ENCODE assay signal across 14 cellular contexts in the genomic region with DNA sequence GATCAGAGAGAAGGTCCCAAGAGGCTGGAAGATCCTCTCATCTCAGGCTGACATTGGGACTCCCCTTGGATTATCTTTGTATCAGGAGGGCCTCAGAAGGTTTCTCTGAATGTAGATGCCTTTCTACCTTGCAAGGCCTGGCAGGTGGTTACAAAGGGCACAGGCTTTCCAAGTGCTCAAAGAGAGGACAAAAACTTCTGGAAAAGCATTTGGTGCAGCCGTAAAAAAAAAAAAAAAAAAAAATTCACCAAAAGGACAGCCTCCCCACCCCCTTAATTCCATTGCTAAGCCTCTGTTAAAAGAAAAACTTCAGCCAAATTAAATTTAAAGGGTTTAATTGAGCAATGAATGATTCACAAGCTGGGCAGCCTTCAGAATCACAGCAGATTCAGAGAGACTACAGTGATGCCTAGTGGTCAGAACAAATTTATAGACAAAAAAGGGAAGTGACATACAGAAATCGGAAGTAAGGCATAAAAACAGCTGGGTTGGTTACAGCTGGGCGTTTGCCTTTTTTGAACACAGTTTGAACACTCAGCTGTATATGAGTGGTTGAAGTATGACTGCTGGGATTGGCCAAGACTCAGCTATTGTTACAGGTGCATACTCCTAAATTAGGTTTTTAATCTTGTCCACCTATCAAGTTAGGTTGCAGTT. TPM values are rescaled to one million over a fixed set of nuclear protein-coding genes. Genes with fewer than 3 reads are reported as not detected.
DNase-seq lines count a peak whose midpoint lies in the region; ATAC-seq and TF ChIP-seq lines count a peak whose summit lies in the region.
"Had no signal": no experiment of that assay in that cellular context is flagged by ENCODE, and none has a peak within 500 bp of the region (broad histone marks: within the 10 kb centered on the region; RNA-seq: fewer than 3 reads in every experiment).

No MANE protein-coding gene starts in this region.

- H3K4me1 ChIP-seq in CD8-positive, alpha-beta memory T cell (ENCODE audit: insufficient read depth, low read length): peaks cover 4% of the 10 kb centered on the region

- DNase-seq in CD8-positive, alpha-beta memory T cell: no peak
- DNase-seq in Kasumi-1 (lab: John Stamatoyannopoulos, UW) (peak; percentile 67 to 70), coronary artery (ENCODE audit: low spot score) (peak; percentile 12), ecto neural progenitor cell (ENCODE audit: low spot score) (no peak), C1 segment of cervical spinal cord (lab: John Stamatoyannopoulos, UW) (no peak)
- no peak for DNase-seq in stimulated activated CD4-positive, alpha-beta T cell treated with anti-CD3 and anti-CD28 coated beads, Interleukin-2, amount 100 ng/mL, for 48 hours
- DNase-seq: activated T-cell treated with anti-CD3 and anti-CD28 coated beads, Interleukin-2, amount 50 U/mL, for 72 hours; foreskin melanocyte; NCI-H187 had no signal

- H3K36me3 Mint-ChIP-seq in CD8-positive, alpha-beta memory T cell: peaks cover 0 to 13% (median 4%) of the 10 kb centered on the region in 3 donors

- peaks cover 11 to 23% (median 19%) of the 10 kb centered on the region in 5 donors for H3K9me3 Mint-ChIP-seq in CD8-positive, alpha-beta memory T cell

- TF ChIP-seq CTCF in coronary artery (IDR thresholded peaks at IDR 0.05): no peak

- CTCF ChIA-PET in CD8-positive, alpha-beta memory T cell (lab: Charles Lee): no interaction called here

- H3K27ac ChIP-seq in CD8-positive, alpha-beta memory T cell (ENCODE audit: low read depth, low read length): peak overlapping the region; percentile 58
- peak overlapping the region in 1 of 2 donors; percentile 58 for H3K27ac ChIP-seq in coronary artery
- H3K27ac ChIP-seq: C4-2B, cardiac muscle cell had no signal

- peak; percentile 81 for ATAC-seq in GM21576 (IDR thresholded peaks at IDR 0.05; ENCODE audit: unreplicated experiment)
- no peak for ATAC-seq in SK-N-SH treated with all-trans-retinoic acid at 6 μM for 48 hours
- ATAC-seq: activated T-cell treated with anti-CD3 and anti-CD28 coated beads, Interleukin-2, amount 50 U/mL, for 72 hours had no signal

- no peak overlapping the region for H3K4me3 Mint-ChIP-seq in CD8-positive, alpha-beta memory T cell
- H3K4me3 Mint-ChIP-seq: activated T-cell treated with anti-CD3 and anti-CD28 coated beads, Interleukin-2, amount 50 U/mL, for 72 hours; T-helper 1 cell treated with Interleukin-12 subunit alpha and Interleukin-12 subunit beta and Interleukin-4 antibody, amounts not matched to agents 30 μg/mL and 1 μg/mL, for 36 hours had no signal

- H3K36me3 ChIP-seq in CD8-positive, alpha-beta memory T cell (ENCODE audit: insufficient read depth, low read length): no peaks in the 10 kb centered on the region
- H3K36me3 ChIP-seq: cardiac muscle cell had no signal

- H3K27me3 Mint-ChIP-seq in CD8-positive, alpha-beta memory T cell: no peaks in the 10 kb centered on the region

- POLR2A ChIA-PET in CD8-positive, alpha-beta memory T cell (lab: Charles Lee): no interaction called here

- H3K4me1 Mint-ChIP-seq in CD8-positive, alpha-beta memory T cell: no peaks in the 10 kb centered on the region

- H3K9me3 ChIP-seq in CD8-positive, alpha-beta memory T cell (ENCODE audit: low read length): no peaks in the 10 kb centered on the region

- no peak overlapping the region for H3K4me3 ChIP-seq in CD8-positive, alpha-beta memory T cell (ENCODE audit: low read length)
- no peak overlapping the region for H3K4me3 ChIP-seq in coronary artery
- H3K4me3 ChIP-seq: cardiac muscle cell had no signal

- no peak overlapping the region for H3K27ac Mint-ChIP-seq in CD8-positive, alpha-beta memory T cell
- H3K27ac Mint-ChIP-seq: activated T-cell treated with anti-CD3 and anti-CD28 coated beads, Interleukin-2, amount 50 U/mL, for 72 hours; T-helper 1 cell treated with Interleukin-12 subunit alpha and Interleukin-12 subunit beta and Interleukin-4 antibody, amounts not matched to agents 30 μg/mL and 1 μg/mL, for 36 hours had no signal

- no peaks in the 10 kb centered on the region for H3K27me3 ChIP-seq in CD8-positive, alpha-beta memory T cell (ENCODE audit: insufficient read depth, low read length, poor library complexity, severe bottlenecking)
- H3K27me3 ChIP-seq: cardiac muscle cell had no signal

TF ChIP-seq in SK-N-SH treated with all-trans-retinoic acid at 6 μM for 48 hours, 23 proteins besides CTCF, POLR2A, EP300 and RAD21:
- TF ChIP-seq PPARA (CRISPR knock-in tag; IDR thresholded peaks at IDR 0.05; ENCODE audit: borderline replicate concordance): no peak
- no peak for TF ChIP-seq OSR1 (CRISPR knock-in tag; IDR thresholded peaks at IDR 0.05)
- TF ChIP-seq, protein P1, sequence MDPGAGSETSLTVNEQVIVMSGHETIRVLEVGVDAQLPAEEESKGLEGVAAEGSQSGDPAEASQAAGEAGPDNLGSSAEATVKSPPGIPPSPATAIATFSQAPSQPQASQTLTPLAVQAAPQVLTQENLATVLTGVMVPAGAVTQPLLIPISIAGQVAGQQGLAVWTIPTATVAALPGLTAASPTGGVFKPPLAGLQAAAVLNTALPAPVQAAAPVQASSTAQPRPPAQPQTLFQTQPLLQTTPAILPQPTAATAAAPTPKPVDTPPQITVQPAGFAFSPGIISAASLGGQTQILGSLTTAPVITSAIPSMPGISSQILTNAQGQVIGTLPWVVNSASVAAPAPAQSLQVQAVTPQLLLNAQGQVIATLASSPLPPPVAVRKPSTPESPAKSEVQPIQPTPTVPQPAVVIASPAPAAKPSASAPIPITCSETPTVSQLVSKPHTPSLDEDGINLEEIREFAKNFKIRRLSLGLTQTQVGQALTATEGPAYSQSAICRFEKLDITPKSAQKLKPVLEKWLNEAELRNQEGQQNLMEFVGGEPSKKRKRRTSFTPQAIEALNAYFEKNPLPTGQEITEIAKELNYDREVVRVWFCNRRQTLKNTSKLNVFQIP (CRISPR knock-in tag; IDR thresholded peaks at IDR 0.05; ENCODE audit: borderline replicate concordance, low read depth): no peak
- no peak for TF ChIP-seq ESRRG (CRISPR knock-in tag; IDR thresholded peaks at IDR 0.05)
- TF ChIP-seq, protein P2, sequence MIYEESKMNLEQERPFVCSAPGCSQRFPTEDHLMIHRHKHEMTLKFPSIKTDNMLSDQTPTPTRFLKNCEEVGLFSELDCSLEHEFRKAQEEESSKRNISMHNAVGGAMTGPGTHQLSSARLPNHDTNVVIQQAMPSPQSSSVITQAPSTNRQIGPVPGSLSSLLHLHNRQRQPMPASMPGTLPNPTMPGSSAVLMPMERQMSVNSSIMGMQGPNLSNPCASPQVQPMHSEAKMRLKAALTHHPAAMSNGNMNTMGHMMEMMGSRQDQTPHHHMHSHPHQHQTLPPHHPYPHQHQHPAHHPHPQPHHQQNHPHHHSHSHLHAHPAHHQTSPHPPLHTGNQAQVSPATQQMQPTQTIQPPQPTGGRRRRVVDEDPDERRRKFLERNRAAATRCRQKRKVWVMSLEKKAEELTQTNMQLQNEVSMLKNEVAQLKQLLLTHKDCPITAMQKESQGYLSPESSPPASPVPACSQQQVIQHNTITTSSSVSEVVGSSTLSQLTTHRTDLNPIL (CRISPR knock-in tag; IDR thresholded peaks at IDR 0.05; ENCODE audit: low read depth): no peak
- TF ChIP-seq ZFP3 (CRISPR knock-in tag; IDR thresholded peaks at IDR 0.05): no peak
- no peak for TF ChIP-seq ZNF70 (CRISPR knock-in tag; IDR thresholded peaks at IDR 0.05)
- TF ChIP-seq TCF4 (CRISPR knock-in tag; IDR thresholded peaks at IDR 0.05; ENCODE audit: borderline replicate concordance): no peak
- no peak for TF ChIP-seq GLIS3 (CRISPR knock-in tag; IDR thresholded peaks at IDR 0.05)
- no peak for TF ChIP-seq CSDC2 (CRISPR knock-in tag; IDR thresholded peaks at IDR 0.05)

RNA-seq across cellular contexts. Expression of a gene that starts 42.5 kb away (rescaled TPM):
- under 1 TPM; 0.18 to 0.31 TPM for total RNA-seq in CD8-positive, alpha-beta memory T cell
- not detected for polyA plus RNA-seq in CD8-positive, alpha-beta memory T cell
- polyA plus RNA-seq: cardiac muscle cell had no signal

Comparison
In these comparisons a context has a peak if more than half of its experiments do, and no peak if none do; other contexts are left out.
1. DNase-seq: peak in Kasumi-1 (2 of 2) and coronary artery (single experiment); none in CD8-positive, alpha-beta memory T cell (0 of 5), ecto neural progenitor cell (single experiment), C1 segment of cervical spinal cord (0 of 14) and stimulated activated CD4-positive, alpha-beta T cell treated with anti-CD3 and anti-CD28 coated beads, Interleukin-2, amount 100 ng/mL, for 48 hours (0 of 2).